Comparison of ENCODE assay signal across 20 cellular contexts in genomic region chr10:47279276-47279675, GRCh38. TPM values are rescaled to one million over a fixed set of nuclear protein-coding genes. Genes with fewer than 3 reads are reported as not detected.
DNase-seq lines count a peak whose midpoint lies in the region; ATAC-seq, FAIRE-seq and TF ChIP-seq lines count a peak whose summit lies in the region.
"Had no signal": no experiment of that assay in that cellular context is flagged by ENCODE, and none has a peak within 500 bp of the region (broad histone marks: within the 10 kb centered on the region; RNA-seq: fewer than 3 reads in every experiment).

No MANE protein-coding gene starts in this region.

- H3K9ac ChIP-seq in Loucy (ENCODE audit: low read depth, low read length, poor library complexity, severe bottlenecking) (peak overlapping the region; percentile 80), H1 (replicated peaks in 1 of 4; ENCODE audit: extremely low read depth in 1 of 4, low read depth in 3 of 4, low read length in 3 of 4) (no peak overlapping the region)

- no peak overlapping the region for H2BK15ac ChIP-seq in H1 (ENCODE audit: low read length)

- peaks cover 2% of the 10 kb centered on the region for H3K27me3 Mint-ChIP-seq in activated CD4-positive, alpha-beta T cell treated with anti-CD3 and anti-CD28 coated beads, Interleukin-2, amount 10 ng/mL, durations not matched to agents 7 days and 5 days
- no peaks in the 10 kb centered on the region for H3K27me3 Mint-ChIP-seq in CD4-positive, alpha-beta T cell
- H3K27me3 Mint-ChIP-seq in naive thymus-derived CD8-positive, alpha-beta T cell = no peaks in the 10 kb centered on the region

- no peak for TF ChIP-seq POLR2A in H1 (IDR thresholded peaks at IDR 0.05; ENCODE audit: control extremely low read depth in 1 of 2, low read depth in 2 of 2, low read length in 2 of 2)

- whole genome bisulfite sequencing in H1 (ENCODE audit: extremely low coverage in 1 of 2, insufficient coverage in 1 of 2, insufficient read length in 1 of 2, insufficient replicate concordance in 2 of 2, low coverage in 1 of 2, low lambda C conversion rate in 2 of 2, missing lambda C conversion rate in 1 of 2), 2 experiments = 94% methylated on average over 2 of the region's 2 CpGs; no CpG with 5 or more reads in 1 of the 2 experiments

- no peak overlapping the region for H4K91ac ChIP-seq in H1 (replicated peaks; ENCODE audit: insufficient read length, low read length)

- no peak overlapping the region; the same call in 1 of the 2 replicates for H2AFZ ChIP-seq in Loucy (ENCODE audit: low read length)
- no peak overlapping the region for H2AFZ ChIP-seq in H1 (ENCODE audit: low read length)

- H2AK5ac ChIP-seq in H1 (ENCODE audit: low read depth, low read length) = no peak overlapping the region

- no peak for FAIRE-seq in H1 (lab: Jason Lieb, UNC)
- FAIRE-seq: GM12878, GM18507, H54 had no signal

- H3K9me3 Mint-ChIP-seq in activated CD4-positive, alpha-beta T cell treated with anti-CD3 and anti-CD28 coated beads, Interleukin-2, amount 10 ng/mL, durations not matched to agents 7 days and 5 days = no peaks in the 10 kb centered on the region
- no peaks in the 10 kb centered on the region for H3K9me3 Mint-ChIP-seq in CD4-positive, alpha-beta T cell
- H3K9me3 Mint-ChIP-seq in naive thymus-derived CD8-positive, alpha-beta T cell = no peaks in the 10 kb centered on the region

- H3K4ac ChIP-seq in H1 (replicated peaks; ENCODE audit: insufficient read length, low read depth, low read length) = no peak overlapping the region

- H3K27ac ChIP-seq in CD4-positive, alpha-beta T cell (ENCODE audit: low read depth, low read length) = no peak overlapping the region
- H3K27ac ChIP-seq in H1 (ENCODE audit: low read depth, low read length) = no peak overlapping the region
- H3K27ac ChIP-seq: 22Rv1, HL-60 had no signal

- no peaks in the 10 kb centered on the region for H3K9me3 ChIP-seq in CD4-positive, alpha-beta T cell (ENCODE audit: control insufficient read depth, low read length)
- no peaks in the 10 kb centered on the region for H3K9me3 ChIP-seq in Loucy (ENCODE audit: insufficient read depth, low read depth, low read length)
- no peaks in the 10 kb centered on the region for H3K9me3 ChIP-seq in H1 (ENCODE audit: insufficient read depth in 2 of 2, low read depth in 1 of 2, low read length in 1 of 2)

- no peaks in the 10 kb centered on the region for H3K27me3 ChIP-seq in CD4-positive, alpha-beta T cell (ENCODE audit: control insufficient read depth, insufficient read depth, low read length)
- H3K27me3 ChIP-seq in Loucy (ENCODE audit: insufficient read depth, low read length, poor library complexity, severe bottlenecking) = no peaks in the 10 kb centered on the region
- H3K27me3 ChIP-seq in H1 (replicated peaks in 1 of 4; ENCODE audit: control insufficient read depth in 3 of 4, extremely low read depth in 1 of 4, insufficient read depth in 3 of 4, low read length in 3 of 4) = no peaks in the 10 kb centered on the region

- no peaks in the 10 kb centered on the region for H3K79me1 ChIP-seq in H1 (ENCODE audit: low read depth, low read length)

- TF ChIP-seq CTCF in CD4-positive, alpha-beta T cell (IDR thresholded peaks at IDR 0.05) = no peak
- no peak for TF ChIP-seq CTCF in Loucy (conservative IDR thresholded peaks at IDR 0.05; ENCODE audit: low read length)
- TF ChIP-seq CTCF in H1 (IDR thresholded peaks at IDR 0.05; ENCODE audit: control extremely low read depth in 1 of 3, insufficient read depth in 1 of 3, low read depth in 1 of 3, low read length in 3 of 3) = no peak

- CTCF ChIA-PET in activated CD4-positive, alpha-beta T cell treated with anti-CD3 and anti-CD28 coated beads, Interleukin-2, amount 10 ng/mL, durations not matched to agents 7 days and 5 days (lab: Charles Lee) = no interaction called here
- CTCF ChIA-PET in CD4-positive, alpha-beta T cell (lab: Charles Lee) = no interaction called here
- CTCF ChIA-PET in H1 (lab: Charles Lee; ENCODE audit: partially characterized antibody) = interaction anchor here (1.3 to 3.5 kb wide), 3 partner anchors 9 to 33 kb away, joined by 4 to 12 read pairs (median 5); no protein-coding TSS in a partner anchor

- no peaks in the 10 kb centered on the region for H3K36me3 ChIP-seq in Loucy (ENCODE audit: insufficient read depth, low read length)
- H3K36me3 ChIP-seq in H1 (ENCODE audit: control insufficient read depth in 2 of 4, insufficient read depth in 4 of 4, low read length in 3 of 4) = no peaks in the 10 kb centered on the region

- H3K4me2 ChIP-seq in Loucy (ENCODE audit: low read depth, low read length, poor library complexity, severe bottlenecking) (no peak overlapping the region), H1 (ENCODE audit: insufficient read depth in 1 of 2, low read depth in 2 of 2, low read length in 2 of 2) (no peak overlapping the region)

- POLR2A ChIA-PET in activated CD4-positive, alpha-beta T cell treated with anti-CD3 and anti-CD28 coated beads, Interleukin-2, amount 10 ng/mL, durations not matched to agents 7 days and 5 days (lab: Charles Lee) = no interaction called here
- POLR2A ChIA-PET in CD4-positive, alpha-beta T cell (lab: Charles Lee) = interaction anchor here (1.3 kb wide), 1 partner anchor 18 kb away, joined by 4 read pairs; no protein-coding TSS in a partner anchor
- POLR2A ChIA-PET in H1 (lab: Charles Lee; ENCODE audit: partially characterized antibody) = interaction anchor here (0.7 kb wide), 1 partner anchor 25 kb away, joined by 3 read pairs; no protein-coding TSS in a partner anchor
- POLR2A ChIA-PET in naive thymus-derived CD8-positive, alpha-beta T cell (lab: Charles Lee) = interaction anchor here (0.7 to 0.9 kb wide), 2 partner anchors 18 to 49 kb away, joined by 3 read pairs; no protein-coding TSS in a partner anchor

- no peaks in the 10 kb centered on the region for H3K79me2 ChIP-seq in Loucy (ENCODE audit: insufficient read depth, low read length)
- H3K79me2 ChIP-seq in H1 (ENCODE audit: control insufficient read depth in 1 of 2, insufficient read depth in 2 of 2, low read length in 2 of 2) = no peaks in the 10 kb centered on the region

- H3K4me1 ChIP-seq in Loucy (ENCODE audit: insufficient read depth, low read length, poor library complexity, severe bottlenecking) (peaks cover 64% of the 10 kb centered on the region), H1 (replicated peaks in 1 of 4; ENCODE audit: control insufficient read depth in 3 of 4, insufficient read depth in 4 of 4, low read length in 3 of 4) (no peaks in the 10 kb centered on the region; a peak in 1 of 7 replicates)
- H3K4me1 ChIP-seq: Caco-2 had no signal

- no peak overlapping the region for H3K23ac ChIP-seq in H1 (ENCODE audit: insufficient read length)

- TF ChIP-seq EP300 in H1 (IDR thresholded peaks at IDR 0.05; ENCODE audit: borderline replicate concordance in 1 of 2, low read depth in 2 of 2, low read length in 2 of 2) = no peak

- H3F3A ChIP-seq in Loucy (ENCODE audit: low read depth) = no peaks in the 10 kb centered on the region; the same call in 1 of the 2 replicates

- no peaks in the 10 kb centered on the region for H3K36me3 Mint-ChIP-seq in activated CD4-positive, alpha-beta T cell treated with anti-CD3 and anti-CD28 coated beads, Interleukin-2, amount 10 ng/mL, durations not matched to agents 7 days and 5 days (ENCODE audit: low read depth)
- H3K36me3 Mint-ChIP-seq in CD4-positive, alpha-beta T cell (ENCODE audit: low read depth) = no peaks in the 10 kb centered on the region
- H3K36me3 Mint-ChIP-seq in naive thymus-derived CD8-positive, alpha-beta T cell = no peaks in the 10 kb centered on the region
- H3K36me3 Mint-ChIP-seq: CD14-positive monocyte; CD8-positive, alpha-beta memory T cell had no signal

- H3K9me2 ChIP-seq in Loucy (replicated peaks; ENCODE audit: low read depth, low read length) = no peaks in the 10 kb centered on the region

- no peaks in the 10 kb centered on the region for H3K23me2 ChIP-seq in H1 (ENCODE audit: low read depth, low read length)

- H3K4me3 ChIP-seq in Loucy (ENCODE audit: low read length, poor library complexity, severe bottlenecking) (no peak overlapping the region), H1 (ENCODE audit: extremely low read depth in 1 of 4, insufficient read depth in 2 of 4, low read depth in 3 of 4, low read length in 4 of 4) (no peak overlapping the region)
- H3K4me3 ChIP-seq: GM12878 had no signal

- H2BK20ac ChIP-seq in H1 (ENCODE audit: low read length) = no peak overlapping the region

- no peak overlapping the region for H2BK12ac ChIP-seq in H1 (ENCODE audit: low read depth, low read length)

- H3K27ac Mint-ChIP-seq in activated CD4-positive, alpha-beta T cell treated with anti-CD3 and anti-CD28 coated beads, Interleukin-2, amount 10 ng/mL, durations not matched to agents 7 days and 5 days = peak overlapping the region; percentile 51
- H3K27ac Mint-ChIP-seq in CD4-positive, alpha-beta T cell = peak overlapping the region; percentile 33
- H3K27ac Mint-ChIP-seq in naive thymus-derived CD8-positive, alpha-beta T cell = peak overlapping the region in 5 of 10 donors; percentile 22 to 82 (median 74)

- intact Hi-C loops in CD4-positive, alpha-beta T cell (cut with DNase I, micrococcal nuclease) = no loop called here

- TF ChIP-seq RAD21 in H1 (IDR thresholded peaks at IDR 0.05 in 1 of 2, conservative IDR thresholded peaks at IDR 0.05 in 1 of 2; ENCODE audit: low read depth in 2 of 2, low read length in 2 of 2) = no peak

- H4K20me1 ChIP-seq in Loucy (ENCODE audit: insufficient read depth, low read length, poor library complexity, severe bottlenecking) = no peaks in the 10 kb centered on the region
- H4K20me1 ChIP-seq in H1 (replicated peaks in 1 of 2; ENCODE audit: control insufficient read depth in 1 of 2, insufficient read depth in 2 of 2, low read length in 2 of 2) = no peaks in the 10 kb centered on the region

- no peak overlapping the region for H3K56ac ChIP-seq in H1 (replicated peaks; ENCODE audit: insufficient read length, low read depth, low read length)

- ATAC-seq in CD4-positive, alpha-beta T cell (ENCODE audit: poor library complexity) = no peak
- ATAC-seq in naive thymus-derived CD8-positive, alpha-beta T cell = no peak
- ATAC-seq: GM12878, HCT116 had no signal

- H4K8ac ChIP-seq in H1 (ENCODE audit: extremely low read depth, insufficient read depth, low read length) = no peak overlapping the region

- H3K18ac ChIP-seq in H1 (ENCODE audit: extremely low read depth, low read length) = no peak overlapping the region

- no peak overlapping the region for H4K5ac ChIP-seq in H1 (ENCODE audit: insufficient read length, low read depth, low read length)

- H3K14ac ChIP-seq in H1 (ENCODE audit: insufficient read length) = no peak overlapping the region

- no peak overlapping the region for H3K4me3 Mint-ChIP-seq in activated CD4-positive, alpha-beta T cell treated with anti-CD3 and anti-CD28 coated beads, Interleukin-2, amount 10 ng/mL, durations not matched to agents 7 days and 5 days
- H3K4me3 Mint-ChIP-seq in CD4-positive, alpha-beta T cell = no peak overlapping the region
- peak overlapping the region in 2 of 10 donors; percentile 13 to 22 for H3K4me3 Mint-ChIP-seq in naive thymus-derived CD8-positive, alpha-beta T cell

- H3K4me1 Mint-ChIP-seq in activated CD4-positive, alpha-beta T cell treated with anti-CD3 and anti-CD28 coated beads, Interleukin-2, amount 10 ng/mL, durations not matched to agents 7 days and 5 days = peaks cover 35% of the 10 kb centered on the region
- H3K4me1 Mint-ChIP-seq in CD4-positive, alpha-beta T cell (ENCODE audit: low read depth) = peaks cover 32% of the 10 kb centered on the region
- H3K4me1 Mint-ChIP-seq in naive thymus-derived CD8-positive, alpha-beta T cell = peaks cover 23 to 51% (median 38%) of the 10 kb centered on the region in 4 donors

- no peak for DNase-seq in activated CD4-positive, alpha-beta T cell treated with anti-CD3 and anti-CD28 coated beads, Interleukin-2, amount 10 ng/mL, durations not matched to agents 7 days and 5 days
- DNase-seq in activated CD4-positive, alpha-beta T cell treated with anti-CD3 and anti-CD28 coated beads for 48 hours = no peak
- DNase-seq in CD4-positive, alpha-beta T cell = no peak
- DNase-seq in H1 (ENCODE audit: low read depth in 1 of 2, low spot score in 2 of 2) (no peak), NCI-H526 (lab: John Stamatoyannopoulos, UW) (no peak), NAMALWA (ENCODE audit: low spot score) (no peak)
- DNase-seq in naive thymus-derived CD8-positive, alpha-beta T cell = no peak
- DNase-seq: Caco-2; CD8-positive, alpha-beta memory T cell had no signal

- H2BK5ac ChIP-seq in H1 (ENCODE audit: low read depth, low read length) = 0 out of 2 replicates have a peak overlapping the region, but pooled peaks have one; percentile 2

- no peak overlapping the region for H2BK120ac ChIP-seq in H1 (replicated peaks; ENCODE audit: low read depth, low read length)

RNA-seq across cellular contexts. Expression of gene GDF10, which starts 20.7 kb away (rescaled TPM):
- total RNA-seq in activated CD4-positive, alpha-beta T cell treated with anti-CD3 and anti-CD28 coated beads, Interleukin-2, amount 10 ng/mL, durations not matched to agents 7 days and 5 days = under 1 TPM in 1 of 2 experiments, not detected in 1; 0.08 TPM
- under 1 TPM; 0.16 to 0.22 TPM for total RNA-seq in CD4-positive, alpha-beta T cell
- total RNA-seq in H1 (2021; fragmentation: NEBNext Ultra II Directional; extraction: Animal tissue kit (Norgen Biotek cat#: 25700)) = 0.19 and 0.25 TPM in 2 replicates
- 0.27 and 0.32 TPM in 2 replicates for polyA plus RNA-seq in H1 (2011; rRNA removed)
- 0.08 TPM for polyA plus RNA-seq in H1 (2011; cell fraction: cytosol; rRNA removed)
- polyA plus RNA-seq in H1 (2011; cell fraction: nucleus; rRNA removed) = 0.21 TPM
- 0.14 to 0.24 TPM (median 0.20 TPM) in 4 replicates for polyA plus RNA-seq in H1 (2012, experiment 1 of 2)
- 0.26 TPM for polyA plus RNA-seq in H1 (2012, experiment 2 of 2)
- polyA plus RNA-seq in H1 (2013, experiment 1 of 2) = 0.28 TPM
- 0.24 TPM for polyA plus RNA-seq in H1 (2013, experiment 2 of 2)
- polyA minus RNA-seq in H1 (2011; rRNA and poly(A)+ RNA removed) = 0.10 TPM in 1 of 2 replicates, not detected in the other
- polyA minus RNA-seq in H1 (2011; cell fraction: cytosol; rRNA and poly(A)+ RNA removed) = not detected
- not detected for polyA minus RNA-seq in H1 (2011; cell fraction: nucleus; rRNA and poly(A)+ RNA removed)
- total RNA-seq in naive thymus-derived CD8-positive, alpha-beta T cell = under 1 TPM; 0.74 to 0.75 TPM
- under 1 TPM in 2 of 3 donors, not detected in 1; 0.26 to 0.60 TPM for polyA plus RNA-seq in naive thymus-derived CD8-positive, alpha-beta T cell
- total RNA-seq: Caco-2, GM12878 had no signal
- polyA plus RNA-seq: BJ, CD14-positive monocyte, GM12878 had no signal

RNA-seq across cellular contexts. Expression of gene GDF2, which starts 43.0 kb away (rescaled TPM):
- total RNA-seq in activated CD4-positive, alpha-beta T cell treated with anti-CD3 and anti-CD28 coated beads, Interleukin-2, amount 10 ng/mL, durations not matched to agents 7 days and 5 days = not detected
- total RNA-seq in CD4-positive, alpha-beta T cell = not detected
- total RNA-seq in H1 (2021; fragmentation: NEBNext Ultra II Directional; extraction: Animal tissue kit (Norgen Biotek cat#: 25700)) = not detected in 2 replicates
- polyA plus RNA-seq in H1 (2011; rRNA removed) = not detected in 2 replicates
- polyA plus RNA-seq in H1 (2011; cell fraction: cytosol; rRNA removed) = not detected
- polyA plus RNA-seq in H1 (2011; cell fraction: nucleus; rRNA removed) = not detected
- polyA plus RNA-seq in H1 (2012, experiment 1 of 2) = not detected in 4 replicates
- not detected for polyA plus RNA-seq in H1 (2012, experiment 2 of 2)
- polyA plus RNA-seq in H1 (2013, experiment 1 of 2) = not detected
- polyA plus RNA-seq in H1 (2013, experiment 2 of 2) = not detected
- not detected in 2 replicates for polyA minus RNA-seq in H1 (2011; rRNA and poly(A)+ RNA removed)
- not detected for polyA minus RNA-seq in H1 (2011; cell fraction: cytosol; rRNA and poly(A)+ RNA removed)
- polyA minus RNA-seq in H1 (2011; cell fraction: nucleus; rRNA and poly(A)+ RNA removed) = not detected
- not detected for total RNA-seq in naive thymus-derived CD8-positive, alpha-beta T cell
- polyA plus RNA-seq in naive thymus-derived CD8-positive, alpha-beta T cell = not detected
- total RNA-seq: A673; Caco-2; CD8-positive, alpha-beta memory T cell; Daoy; GM12878 had no signal
- polyA plus RNA-seq: BJ; CD14-positive monocyte; CD8-positive, alpha-beta memory T cell; GM12878 had no signal
